ENCODE assay signal across 12 cellular contexts in the genomic region with DNA sequence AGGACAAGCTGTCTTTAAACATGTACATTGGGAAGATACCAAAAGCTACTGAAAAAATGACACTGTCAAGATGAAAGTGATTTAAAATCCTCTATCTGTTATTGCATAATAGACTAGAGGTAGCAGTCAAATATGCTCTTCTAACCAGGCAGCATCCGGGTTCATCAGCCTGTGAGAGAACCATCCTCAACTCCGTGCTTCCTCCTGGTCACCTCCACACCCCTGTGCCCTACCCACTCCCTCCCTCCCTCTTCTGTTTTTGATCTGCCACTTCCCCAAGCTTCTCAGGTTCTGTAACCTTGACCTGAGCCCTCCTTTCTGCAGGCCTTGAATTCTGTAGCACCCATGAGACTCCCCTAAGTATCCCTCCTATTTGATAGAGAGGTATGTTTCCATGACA. TPM values are rescaled to one million over a fixed set of nuclear protein-coding genes. Genes with fewer than 3 reads are reported as not detected.
"Had no signal": no experiment of that assay in that cellular context is flagged by ENCODE, and none has a peak within 500 bp of the region (broad histone marks: within the 10 kb centered on the region; RNA-seq: fewer than 3 reads in every experiment).

No MANE protein-coding gene starts in this region.

- ATAC-seq: GM23338, HCT116 had no signal

- H3K4me1 ChIP-seq: HAP-1 had no signal

- H3K9me3 ChIP-seq: HAP-1 had no signal

- H3K36me3 ChIP-seq: HAP-1 had no signal

- H3K4me3 ChIP-seq: GM23248, GM23338, HAP-1 had no signal

- FAIRE-seq: H1, H54 had no signal

- DNase-seq: GM23248, GOT3, H7, H9, HCEC 1CT, HFFc6 had no signal

- H3K27ac ChIP-seq: GM23248 had no signal

RNA-seq across cellular contexts. Expression of a gene that starts 5.9 kb away (rescaled TPM):
- total RNA-seq: GM23248, GM23338, H1, H4, H7, H9, HFFc6 had no signal
- polyA plus RNA-seq: H1 had no signal
